In genomic region chrX:45735571-45735970, GRCh38 we compare ENCODE assay signal across 12 cellular contexts.
"Had no signal": no experiment of that assay in that cellular context is flagged by ENCODE, and none has a peak within 500 bp of the region (broad histone marks: within the 10 kb centered on the region; RNA-seq: fewer than 3 reads in every experiment).

No MANE protein-coding gene starts in this region.

- H3K4me1 ChIP-seq: neural progenitor cell, pancreas, thyroid gland, uterus had no signal

- H3K27me3 ChIP-seq: neural progenitor cell, thyroid gland had no signal

- H3K27ac ChIP-seq: neural progenitor cell, pancreas, skin epidermis, thyroid gland, uterus had no signal

- DNase-seq: activated CD4-positive, alpha-beta T cell treated with anti-CD3 and anti-CD28 coated beads, Interleukin-2, amount 10 ng/mL, durations not matched to agents 24 days and 14 days; activated naive CD4-positive, alpha-beta T cell treated with Interleukin-2 at 50 U/mL for 16 hours; central memory CD4-positive, alpha-beta T cell; effector memory CD8-positive, alpha-beta T cell; glutamatergic neuron; midbrain; pancreas; thyroid gland; uterus had no signal

- ATAC-seq: effector memory CD8-positive, alpha-beta T cell; pancreas; WTC11 had no signal
